8 cellular contexts compared by ENCODE assay signal in the genomic region with DNA sequence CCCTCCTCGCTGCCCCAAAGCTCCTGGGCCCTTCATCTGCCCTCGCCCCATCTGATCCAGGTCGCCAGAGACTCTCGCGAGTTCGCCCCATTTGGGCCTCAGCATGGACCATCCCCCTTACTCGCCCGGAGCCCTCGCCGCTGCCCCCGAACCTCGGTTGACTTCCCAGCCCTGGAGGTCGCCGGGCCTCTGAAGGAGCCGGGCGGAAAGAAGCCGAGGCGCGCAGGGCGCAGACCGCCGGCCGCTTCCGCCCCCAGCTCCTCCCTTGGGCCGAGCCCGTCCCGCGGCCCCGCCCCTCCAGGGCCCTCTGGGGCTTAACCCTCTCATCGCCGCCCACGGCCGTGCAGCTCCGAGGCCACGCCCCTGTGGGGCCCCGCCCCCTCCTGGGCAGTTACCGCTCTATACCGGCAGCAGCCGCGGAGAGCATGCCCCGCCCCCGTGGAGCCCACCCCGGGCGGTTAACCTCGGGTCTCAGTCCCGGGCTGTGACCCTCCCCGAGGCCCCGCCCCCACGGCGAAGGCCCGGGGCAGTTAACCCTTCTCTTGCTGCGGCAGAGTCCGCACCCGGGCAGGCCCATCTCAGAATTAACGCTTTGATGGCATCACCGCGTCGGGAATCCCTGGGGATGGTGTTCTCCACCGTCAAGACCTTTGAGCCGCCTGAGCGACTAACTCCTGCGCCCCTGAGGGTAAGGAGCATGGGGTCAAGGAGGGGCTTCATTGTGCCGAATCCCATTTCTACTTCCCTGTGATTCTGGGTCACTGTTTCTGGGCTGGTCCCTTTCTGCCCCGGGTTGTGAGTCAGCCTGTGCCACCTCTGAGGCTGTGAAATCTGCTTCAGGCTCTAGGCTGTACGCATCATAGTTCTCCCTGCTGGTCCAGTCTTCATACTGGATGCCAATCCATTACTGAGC. TPM values are rescaled to one million over a fixed set of nuclear protein-coding genes. Genes with fewer than 3 reads are reported as not detected.
DNase-seq lines count a peak whose midpoint lies in the region; ATAC-seq and TF ChIP-seq lines count a peak whose summit lies in the region.

A gene with protein sequence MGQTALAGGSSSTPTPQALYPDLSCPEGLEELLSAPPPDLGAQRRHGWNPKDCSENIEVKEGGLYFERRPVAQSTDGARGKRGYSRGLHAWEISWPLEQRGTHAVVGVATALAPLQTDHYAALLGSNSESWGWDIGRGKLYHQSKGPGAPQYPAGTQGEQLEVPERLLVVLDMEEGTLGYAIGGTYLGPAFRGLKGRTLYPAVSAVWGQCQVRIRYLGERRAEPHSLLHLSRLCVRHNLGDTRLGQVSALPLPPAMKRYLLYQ (minus strand): TSS at position 210 of the 913 bp plus-strand sequence. CDS start 402 bp downstream, outside the sequence.

- peaks cover 58% of the 10 kb centered on the region for H3F3A ChIP-seq in PC-9 (ENCODE audit: insufficient read depth, low read depth)

- peak within 1 kb of the TSS; percentile 88 to 96 for H3K9ac ChIP-seq in mucosa of rectum (ENCODE audit: low read depth in 1 of 2, low read length in 2 of 2)

- peak; percentile 59 for TF ChIP-seq POLR2A in erythroblast (IDR thresholded peaks at IDR 0.05; ENCODE audit: low read length)

- no peaks in the 10 kb centered on the region for H3K9me2 ChIP-seq in PC-9 (ENCODE audit: insufficient read depth)

- H3K27me3 ChIP-seq in PC-9 (ENCODE audit: insufficient read depth, low read depth) (no peaks in the 10 kb centered on the region), mucosa of rectum (ENCODE audit: control insufficient read depth in 2 of 2, insufficient read depth in 2 of 2, low read length in 2 of 2) (no peaks in the 10 kb centered on the region)

- H3K27ac ChIP-seq in PC-9 (peak within 1 kb of the TSS; percentile 37), mucosa of rectum (ENCODE audit: low read depth in 2 of 2, low read length in 2 of 2) (peak within 1 kb of the TSS; percentile 85 to 90)

- POLR2A ChIA-PET in PC-9 (lab: Charles Lee; ENCODE audit: unreplicated experiment): interaction anchor here (0.5 to 2.8 kb wide), 19 partner anchors 9 to 736 kb away, joined by 3 to 20 read pairs (median 4); a partner anchor contains a TSS

- no peak for TF ChIP-seq CTCF in PC-9 (conservative IDR thresholded peaks at IDR 0.05)

- H4K20me1 ChIP-seq in PC-9 (ENCODE audit: insufficient read depth): peaks cover 37% of the 10 kb centered on the region

- intact Hi-C loops in PC-9 (cut with micrococcal nuclease; ENCODE audit: unreplicated experiment): loop anchor here (1.0 to 5.0 kb wide), 8 partner anchors 18 to 257 kb away; a partner anchor contains a TSS

- DNase-seq in DMS153 treated with DMSO at 0.1 percent for 48 hours (lab: John Stamatoyannopoulos, UW; ENCODE audit: unreplicated experiment) (peak; percentile 82), KG1 (lab: John Stamatoyannopoulos, UW) (peak; percentile 93), PC-9 (peak; percentile 91 to 100), erythroblast (lab: John Stamatoyannopoulos, UW) (peak; percentile 96 to 98)
- peak; percentile 99 for DNase-seq in activated T-cell treated with anti-CD3 and anti-CD28 coated beads, Interleukin-2, amount 50 U/mL, for 1 hour
- DNase-seq in stimulated activated CD8-positive, alpha-beta memory T cell treated with anti-CD3 and anti-CD28 coated beads, Interleukin-4, amount 100 ng/mL, for 4 hours (ENCODE audit: low read depth in 2 of 2, low spot score in 1 of 2): peak; percentile 98 to 99

- peak; percentile 63 for ATAC-seq in GM21723 (IDR thresholded peaks at IDR 0.05; ENCODE audit: unreplicated experiment)

- H3K4me1 ChIP-seq in PC-9 (replicated peaks; ENCODE audit: insufficient read depth) (peaks cover 36% of the 10 kb centered on the region), mucosa of rectum (ENCODE audit: control insufficient read depth in 2 of 2, insufficient read depth in 2 of 2, low read length in 2 of 2) (peaks cover 36 to 44% of the 10 kb centered on the region in 2 donors)

- H3K4me2 ChIP-seq in PC-9: peak within 1 kb of the TSS; percentile 96

- CTCF ChIA-PET in PC-9 (lab: Charles Lee): interaction anchor here (0.5 to 2.6 kb wide), 15 partner anchors 16 to 260 kb away, joined by 3 to 12 read pairs (median 5); a partner anchor contains a TSS

- peaks cover 30% of the 10 kb centered on the region for H3K79me2 ChIP-seq in PC-9 (ENCODE audit: low read depth)

- H3K9me3 ChIP-seq in PC-9 (ENCODE audit: insufficient read depth, low read depth) (no peaks in the 10 kb centered on the region), mucosa of rectum (ENCODE audit: control insufficient read depth in 2 of 2, low read length in 2 of 2) (no peaks in the 10 kb centered on the region)

- no TSS peak for BruUV-seq in PC-9 (replicated peaks; lab: Mats Ljungman, UMichigan)

- H2AFZ ChIP-seq in PC-9: peak within 1 kb of the TSS; percentile 84

- H3K4me3 ChIP-seq in PC-9 (peak within 1 kb of the TSS; percentile 84), mucosa of rectum (ENCODE audit: low read length in 2 of 2) (peak within 1 kb of the TSS; percentile 83 to 94)

- peaks cover 12% of the 10 kb centered on the region; the same call in 1 of the 2 replicates for H3K36me3 ChIP-seq in PC-9 (ENCODE audit: low read depth)
- H3K36me3 ChIP-seq in mucosa of rectum (ENCODE audit: control insufficient read depth in 2 of 2, insufficient read depth in 2 of 2, low read length in 2 of 2): peaks cover 19 to 20% of the 10 kb centered on the region in 2 donors

RNA-seq across cellular contexts. Expression of the gene that starts here (rescaled TPM):
- total RNA-seq in PC-9 (2021): 28.9 and 30.1 TPM in 2 replicates

Comparison
In these comparisons a context has a peak if more than half of its experiments do, and no peak if none do; other contexts are left out.
1. Peak in every context shown above with its lines: DNase-seq, ATAC-seq, H3K4me3 ChIP-seq and H3K27ac ChIP-seq.